In the genomic region with DNA sequence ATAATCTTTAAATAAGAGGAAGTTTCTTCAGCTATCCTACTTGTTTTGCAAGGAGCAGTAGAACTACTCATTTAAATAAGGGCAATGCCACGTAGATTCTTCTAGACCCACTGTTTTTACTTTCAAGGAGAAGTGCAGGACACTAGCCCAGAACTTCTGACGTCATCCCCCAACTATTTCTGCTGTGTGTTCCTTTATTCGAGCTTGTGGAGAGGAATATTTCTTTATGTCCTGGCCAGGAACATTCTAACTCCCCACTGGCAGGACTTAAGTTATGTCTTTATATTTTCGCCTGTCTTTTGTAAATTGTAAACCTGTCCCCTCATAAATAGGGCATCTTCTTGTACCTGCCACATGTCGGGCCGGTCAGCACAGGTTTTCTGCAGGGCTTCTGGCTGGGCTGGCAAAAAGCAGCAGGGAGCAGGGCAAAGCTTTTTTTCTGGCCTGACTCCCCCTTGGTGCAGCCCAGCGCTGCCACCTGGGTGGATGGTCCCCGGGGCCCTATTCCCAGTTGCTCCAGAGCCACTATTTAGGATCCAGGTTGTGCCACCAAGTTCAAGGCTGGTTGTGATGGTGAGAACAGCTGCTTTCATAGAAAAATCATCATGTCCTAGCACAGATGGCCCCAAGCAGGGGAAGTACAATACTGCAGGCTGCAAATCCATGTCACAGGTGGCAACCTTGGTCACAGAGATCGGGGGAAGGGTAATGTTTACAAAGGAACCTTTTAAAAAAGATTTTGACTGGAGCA, we compare ENCODE assay signal across 8 cellular contexts. TPM values are rescaled to one million over a fixed set of nuclear protein-coding genes. Genes with fewer than 3 reads are reported as not detected.
DNase-seq lines count a peak whose midpoint lies in the region; ATAC-seq and TF ChIP-seq lines count a peak whose summit lies in the region.

No MANE protein-coding gene starts in this region.

- TF ChIP-seq CTCF in right atrium auricular region (IDR thresholded peaks at IDR 0.05) = peak in 1 of 2 donors; percentile 40
- TF ChIP-seq CTCF in psoas muscle (IDR thresholded peaks at IDR 0.05) = no peak

- H3K27ac ChIP-seq in right atrium auricular region (peak overlapping the region; percentile 91), psoas muscle (peak overlapping the region; percentile 89)

- intact Hi-C loops in psoas muscle (cut with DNase I) = loop anchor here (2.0 to 10.0 kb wide), 4 partner anchors 97 to 211 kb away; a partner anchor contains a TSS

- DNase-seq in EL (peak; percentile 95), NOMO-1 treated with dmso at 0.1 percent for 144 hours (lab: John Stamatoyannopoulos, UW; ENCODE audit: unreplicated experiment) (peak; percentile 73), amygdala (lab: John Stamatoyannopoulos, UW) (peak in 30 of 56 donors; percentile 2 to 67 (median 39)), right atrium auricular region (ENCODE audit: low spot score) (peak; percentile 86), psoas muscle (peak in 1 of 2 donors; percentile 56), SKM-1 treated with dmso at 0.1 percent for 144 hours (lab: John Stamatoyannopoulos, UW; ENCODE audit: unreplicated experiment) (no peak)
- no peak for DNase-seq in stimulated activated CD4-positive, alpha-beta T cell treated with anti-CD3 and anti-CD28 coated beads, Interleukin-4, amount 100 ng/mL, for 24 hours

- H3K36me3 ChIP-seq in right atrium auricular region = no peaks in the 10 kb centered on the region
- H3K36me3 ChIP-seq in psoas muscle (ENCODE audit: insufficient read depth in 1 of 2, low read depth in 1 of 2) = no peaks in the 10 kb centered on the region

- ATAC-seq in HG02571 (IDR thresholded peaks at IDR 0.05; ENCODE audit: unreplicated experiment) = peak; percentile 25
- ATAC-seq in psoas muscle = peak; percentile 40 to 57 (median 54)

- peaks cover 0 to 50% of the 10 kb centered on the region in 2 donors for H3K4me1 ChIP-seq in right atrium auricular region
- peaks cover 31% of the 10 kb centered on the region for H3K4me1 ChIP-seq in psoas muscle

- H3K9me3 ChIP-seq in right atrium auricular region (no peaks in the 10 kb centered on the region), psoas muscle (no peaks in the 10 kb centered on the region)

- WGBS in psoas muscle, 3 donors = 0 to 1% (median 0%) methylated on average over 9 of the region's 9 CpGs

- peak overlapping the region; percentile 60 to 67 for H3K4me3 ChIP-seq in right atrium auricular region
- peak overlapping the region; percentile 83 for H3K4me3 ChIP-seq in psoas muscle

- H3K27me3 ChIP-seq in right atrium auricular region = no peaks in the 10 kb centered on the region
- no peaks in the 10 kb centered on the region for H3K27me3 ChIP-seq in psoas muscle (ENCODE audit: insufficient read depth in 3 of 3, low read length in 2 of 3)

RNA-seq across cellular contexts. Expression of a gene that starts 1.8 kb away (rescaled TPM):
- total RNA-seq in right atrium auricular region (10 to 100 TPM; 62.0 to 81.6 TPM), psoas muscle (10 to 100 TPM; 54.3 to 93.1 (median 77.8) TPM)
- polyA plus RNA-seq in psoas muscle = 10 to 100 TPM; 13.3 to 61.9 (median 27.4) TPM

Comparison
In these comparisons a context has a peak if more than half of its experiments do, and no peak if none do; other contexts are left out.
1. DNase-seq: peak in EL (single experiment), NOMO-1 treated with dmso at 0.1 percent for 144 hours (single experiment), amygdala (30 of 56) and right atrium auricular region (single experiment); none in stimulated activated CD4-positive, alpha-beta T cell treated with anti-CD3 and anti-CD28 coated beads, Interleukin-4, amount 100 ng/mL, for 24 hours (single experiment) and SKM-1 treated with dmso at 0.1 percent for 144 hours (single experiment).